Comparison of ENCODE assay signal across 21 cellular contexts in the genomic region with DNA sequence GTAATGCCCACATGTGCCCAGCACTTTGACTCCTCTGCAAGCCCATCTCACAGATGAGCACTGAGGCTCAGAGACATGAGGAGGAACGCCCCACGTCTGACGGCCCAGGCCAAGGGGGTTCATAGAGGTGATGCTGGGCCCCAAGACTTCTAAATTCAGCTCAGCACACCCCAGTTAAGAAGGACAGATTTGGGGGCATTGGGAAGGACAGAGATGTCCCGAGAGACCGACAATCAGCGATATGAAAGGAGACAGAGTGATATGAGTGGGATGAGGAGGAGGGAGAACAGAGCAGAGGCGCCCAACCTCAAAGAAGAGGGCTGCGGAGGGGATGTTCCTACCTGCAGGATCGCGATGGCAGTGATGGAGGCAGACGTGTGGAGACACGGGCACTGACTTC. TPM values are rescaled to one million over a fixed set of nuclear protein-coding genes. Genes with fewer than 3 reads are reported as not detected.
DNase-seq lines count a peak whose midpoint lies in the region; TF ChIP-seq lines count a peak whose summit lies in the region.
"Had no signal": no experiment of that assay in that cellular context is flagged by ENCODE, and none has a peak within 500 bp of the region (broad histone marks: within the 10 kb centered on the region; RNA-seq: fewer than 3 reads in every experiment).

A gene with protein sequence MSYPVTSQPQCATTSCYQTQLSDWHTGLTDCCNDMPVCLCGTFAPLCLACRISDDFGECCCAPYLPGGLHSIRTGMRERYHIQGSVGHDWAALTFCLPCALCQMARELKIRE (minus strand): TSS at position 399 of the 400 bp plus-strand sequence. CDS start 1,260 bp downstream, outside the sequence.

- peak; percentile 33 for DNase-seq in DMS53 (lab: John Stamatoyannopoulos, UW)
- DNase-seq in DMS53 treated with DMSO at 0.1 percent for 48 hours (lab: John Stamatoyannopoulos, UW; ENCODE audit: unreplicated experiment), result no peak
- DNase-seq in endothelial cell (ENCODE audit: low spot score), result no peak
- no peak for DNase-seq in nephron progenitor cell
- DNase-seq in cortex of kidney (lab: John Stamatoyannopoulos, UW), result no peak
- DNase-seq in H4 (ENCODE audit: low spot score), result no peak
- no peak for DNase-seq in activated CD8-positive, alpha-beta memory T cell treated with anti-CD3 and anti-CD28 coated beads, Interleukin-2, amount 50 U/mL, for 48 hours
- DNase-seq: ACHN; CD4-positive, alpha-beta T cell; COR-L47; DND-41; IMR-90; MV-4-11; NCI-H187; NCI-H446 treated with DMSO at 0.1 percent for 48 hours; SIG-M5 had no signal

- no peaks in the 10 kb centered on the region for H3K36me3 ChIP-seq in thymus (ENCODE audit: control insufficient read depth, insufficient read depth)
- H3K36me3 ChIP-seq: BLaER1 had no signal

- H3K4me3 ChIP-seq in thymus (ENCODE audit: low read length), result no peak within 1 kb of the TSS
- H3K4me3 ChIP-seq: BLaER1, GM12878 had no signal

- H3K4me3 Mint-ChIP-seq in endothelial cell (ENCODE audit: unreplicated experiment) (peak within 1 kb of the TSS; percentile 22), nephron progenitor cell (peak within 1 kb of the TSS; percentile 46)
- H3K4me3 Mint-ChIP-seq: CD4-positive, alpha-beta T cell had no signal

- TF ChIP-seq CTCF in endothelial cell (IDR thresholded peaks at IDR 0.05; ENCODE audit: unreplicated experiment), result no peak
- no peak for TF ChIP-seq CTCF in nephron progenitor cell (IDR thresholded peaks at IDR 0.05)

- H3K27ac Mint-ChIP-seq in endothelial cell (ENCODE audit: unreplicated experiment) (no peak within 1 kb of the TSS), nephron progenitor cell (no peak within 1 kb of the TSS)
- H3K27ac Mint-ChIP-seq: CD4-positive, alpha-beta T cell had no signal

- no peak within 1 kb of the TSS for H3K27ac ChIP-seq in thymus (ENCODE audit: low read depth)
- H3K27ac ChIP-seq: 22Rv1, BLaER1, RWPE1 had no signal

- peaks cover 5% of the 10 kb centered on the region for H3K4me1 Mint-ChIP-seq in endothelial cell (ENCODE audit: unreplicated experiment)
- H3K4me1 Mint-ChIP-seq in nephron progenitor cell, result peaks cover 28% of the 10 kb centered on the region

- peaks cover 2% of the 10 kb centered on the region for H3K4me1 ChIP-seq in thymus (ENCODE audit: control insufficient read depth, insufficient read depth, low read length)

- peaks cover 2% of the 10 kb centered on the region for H3K9me3 ChIP-seq in thymus (ENCODE audit: control insufficient read depth)
- H3K9me3 ChIP-seq: BLaER1 had no signal

- H3K36me3 Mint-ChIP-seq in endothelial cell (ENCODE audit: low read depth, unreplicated experiment), result peaks cover 3% of the 10 kb centered on the region
- no peaks in the 10 kb centered on the region for H3K36me3 Mint-ChIP-seq in nephron progenitor cell (ENCODE audit: low read depth)

- peaks cover 10% of the 10 kb centered on the region for H3K27me3 Mint-ChIP-seq in endothelial cell (ENCODE audit: unreplicated experiment)
- H3K27me3 Mint-ChIP-seq in nephron progenitor cell (ENCODE audit: low read depth, poor library complexity), result peaks cover 45% of the 10 kb centered on the region

- peaks cover 21% of the 10 kb centered on the region for H3K27me3 ChIP-seq in thymus (ENCODE audit: control insufficient read depth, insufficient read depth)

- WGBS in thymus, result 69% methylated on average over 12 of the region's 12 CpGs

- no peaks in the 10 kb centered on the region for H3K9me3 Mint-ChIP-seq in endothelial cell (ENCODE audit: unreplicated experiment)
- H3K9me3 Mint-ChIP-seq in nephron progenitor cell, result no peaks in the 10 kb centered on the region
- H3K9me3 Mint-ChIP-seq: CD4-positive, alpha-beta T cell had no signal

RNA-seq across cellular contexts. Expression of the gene that starts here (rescaled TPM):
- 4.1 TPM for total RNA-seq in endothelial cell (ENCODE audit: unreplicated experiment)
- polyA plus RNA-seq in thymus, result 32.7 TPM
- 1.0 TPM in 1 of 2 replicates, not detected in the other for total RNA-seq in H4 (2014; rRNA removed; shearing (Covaris generic))
- total RNA-seq: CD4-positive, alpha-beta T cell; GM12878; IMR-90 had no signal
